In genomic region chr19:40567750-40568494, GRCh38 we compare ENCODE assay signal across 12 cellular contexts. TPM values are rescaled to one million over a fixed set of nuclear protein-coding genes. Genes with fewer than 3 reads are reported as not detected.
DNase-seq lines count a peak whose midpoint lies in the region; ATAC-seq and TF ChIP-seq lines count a peak whose summit lies in the region.
"Had no signal": no experiment of that assay in that cellular context is flagged by ENCODE, and none has a peak within 500 bp of the region (broad histone marks: within the 10 kb centered on the region; RNA-seq: fewer than 3 reads in every experiment).

No MANE protein-coding gene starts in this region.

- TF ChIP-seq CTCF in coronary artery (IDR thresholded peaks at IDR 0.05) = no peak

- H3K27ac Mint-ChIP-seq in CD8-positive, alpha-beta memory T cell = peak overlapping the region in 1 of 8 donors; percentile 33

- no peak overlapping the region for H3K4me2 ChIP-seq in mesendoderm (ENCODE audit: low read length)
- H3K4me2 ChIP-seq: BLaER1 had no signal

- H3K4me3 ChIP-seq in right cardiac atrium (ENCODE audit: low read length) = peak overlapping the region; percentile 19
- peak overlapping the region; percentile 56 for H3K4me3 ChIP-seq in coronary artery
- H3K4me3 ChIP-seq in mesendoderm (ENCODE audit: low read length) = no peak overlapping the region
- peak overlapping the region; percentile 7 for H3K4me3 ChIP-seq in urinary bladder (ENCODE audit: low read depth, low read length)
- H3K4me3 ChIP-seq in CD8-positive, alpha-beta memory T cell (ENCODE audit: low read length) = no peak overlapping the region
- H3K4me3 ChIP-seq: BLaER1 had no signal

- no peaks in the 10 kb centered on the region for H3K79me1 ChIP-seq in mesendoderm (ENCODE audit: low read length)

- H3K9me3 ChIP-seq in right cardiac atrium (ENCODE audit: control insufficient read depth, low read length) = no peaks in the 10 kb centered on the region
- H3K9me3 ChIP-seq in CD8-positive, alpha-beta memory T cell (ENCODE audit: low read length) = no peaks in the 10 kb centered on the region
- H3K9me3 ChIP-seq: BLaER1 had no signal

- 7% methylated on average over 70 of the region's 70 CpGs for WGBS in right cardiac atrium
- no CpG with 5 or more reads among the region's 70 CpGs for WGBS in mesendoderm (ENCODE audit: extremely low coverage, insufficient coverage, low lambda C conversion rate)
- WGBS in urinary bladder = 7% methylated on average over 70 of the region's 70 CpGs

- H4K5ac ChIP-seq in mesendoderm (ENCODE audit: low read length) = no peak overlapping the region

- H3K56ac ChIP-seq in mesendoderm (ENCODE audit: low read length) = no peak overlapping the region

- intact Hi-C loops in right cardiac atrium (cut with DNase I) (no loop called here), left ventricle myocardium superior (cut with micrococcal nuclease) (no loop called here)

- H3K9ac ChIP-seq in mesendoderm (ENCODE audit: low read length) = no peak overlapping the region
- H3K9ac ChIP-seq: BLaER1 had no signal

- peaks cover 13 to 20% (median 18%) of the 10 kb centered on the region in 3 donors for H3K4me1 Mint-ChIP-seq in CD8-positive, alpha-beta memory T cell

- H3K79me2 ChIP-seq in mesendoderm (ENCODE audit: control insufficient read depth, insufficient read depth, low read length) = no peaks in the 10 kb centered on the region

- POLR2A ChIA-PET in CD8-positive, alpha-beta memory T cell (lab: Charles Lee) = no interaction called here

- no peak overlapping the region for H3K18ac ChIP-seq in mesendoderm (ENCODE audit: low read length)

- H3K4ac ChIP-seq in mesendoderm (ENCODE audit: low read depth, low read length) = peak overlapping the region; percentile 18

- peaks cover 29 to 39% of the 10 kb centered on the region in 2 donors for H3K27me3 Mint-ChIP-seq in CD8-positive, alpha-beta memory T cell

- H3K27ac ChIP-seq in right cardiac atrium (ENCODE audit: low read length) (no peak overlapping the region), coronary artery (no peak overlapping the region), mesendoderm (ENCODE audit: low read depth, low read length) (no peak overlapping the region), urinary bladder (ENCODE audit: low read depth) (no peak overlapping the region)
- no peak overlapping the region for H3K27ac ChIP-seq in CD8-positive, alpha-beta memory T cell (ENCODE audit: low read depth, low read length)
- H3K27ac ChIP-seq: BLaER1, skin epidermis had no signal

- H3K23ac ChIP-seq in mesendoderm (ENCODE audit: low read length) = no peak overlapping the region

- no peak for DNase-seq in right cardiac atrium
- DNase-seq in left ventricle myocardium superior = no peak
- DNase-seq in coronary artery (ENCODE audit: low spot score) = no peak
- DNase-seq in mesendoderm = no peak
- no peak for DNase-seq in NCI-H510A (lab: John Stamatoyannopoulos, UW)
- DNase-seq in NCI-H128 (lab: John Stamatoyannopoulos, UW; ENCODE audit: unreplicated experiment) = no peak
- DNase-seq in CD8-positive, alpha-beta memory T cell = no peak
- DNase-seq: KG1, NCI-H345 had no signal

- no peaks in the 10 kb centered on the region for H3K36me3 ChIP-seq in mesendoderm (ENCODE audit: control insufficient read depth, insufficient read depth, low read length)
- H3K36me3 ChIP-seq in urinary bladder (ENCODE audit: insufficient read depth) = no peaks in the 10 kb centered on the region
- no peaks in the 10 kb centered on the region for H3K36me3 ChIP-seq in CD8-positive, alpha-beta memory T cell (ENCODE audit: insufficient read depth, low read length)
- H3K36me3 ChIP-seq: BLaER1 had no signal

- no peaks in the 10 kb centered on the region for H3K27me3 ChIP-seq in right cardiac atrium (ENCODE audit: control insufficient read depth, insufficient read depth)
- peaks cover 26% of the 10 kb centered on the region for H3K27me3 ChIP-seq in mesendoderm (ENCODE audit: insufficient read depth, low read length, poor library complexity)
- peaks cover 16% of the 10 kb centered on the region for H3K27me3 ChIP-seq in CD8-positive, alpha-beta memory T cell (ENCODE audit: insufficient read depth, low read length, poor library complexity, severe bottlenecking)

- H2BK15ac ChIP-seq in mesendoderm (replicated peaks; ENCODE audit: low read depth) = no peak overlapping the region

- H2BK5ac ChIP-seq in mesendoderm (ENCODE audit: low read length) = no peak overlapping the region

- no peak for ATAC-seq in right cardiac atrium
- ATAC-seq in left ventricle myocardium superior = no peak

- no peak overlapping the region for H2AK5ac ChIP-seq in mesendoderm (ENCODE audit: low read length)

- no peaks in the 10 kb centered on the region for H3K9me3 Mint-ChIP-seq in CD8-positive, alpha-beta memory T cell

- H4K8ac ChIP-seq in mesendoderm (ENCODE audit: low read depth, low read length) = no peak overlapping the region

- peak overlapping the region in 3 of 7 donors; percentile 6 to 65 (median 20) for H3K4me3 Mint-ChIP-seq in CD8-positive, alpha-beta memory T cell

- no peaks in the 10 kb centered on the region for H3K36me3 Mint-ChIP-seq in CD8-positive, alpha-beta memory T cell

- no peak overlapping the region for H2BK120ac ChIP-seq in mesendoderm (ENCODE audit: low read depth, low read length)

- CTCF ChIA-PET in CD8-positive, alpha-beta memory T cell (lab: Charles Lee) = interaction anchor here (1.0 to 1.5 kb wide), 2 partner anchors 14 to 67 kb away, joined by 3 to 4 read pairs; no protein-coding TSS in a partner anchor

- H3K4me1 ChIP-seq in right cardiac atrium (ENCODE audit: control insufficient read depth, insufficient read depth, low read length) (no peaks in the 10 kb centered on the region), mesendoderm (ENCODE audit: control insufficient read depth, low read depth, low read length) (peaks cover 2% of the 10 kb centered on the region), urinary bladder (ENCODE audit: insufficient read depth) (peaks cover 2% of the 10 kb centered on the region)
- peaks cover 14% of the 10 kb centered on the region for H3K4me1 ChIP-seq in CD8-positive, alpha-beta memory T cell (ENCODE audit: insufficient read depth, low read length)

RNA-seq across cellular contexts. Expression of gene SHKBP1, which starts 8.8 kb away (rescaled TPM):
- total RNA-seq in right cardiac atrium (10 to 100 TPM; 19.7 to 23.0 (median 20.4) TPM), left ventricle myocardium superior (16.4 TPM), urinary bladder (10.2 TPM)
- polyA plus RNA-seq in right cardiac atrium (22.8 TPM), urinary bladder (77.9 TPM)
- polyA plus RNA-seq in mesendoderm (2013, experiment 1 of 2) = 52.1 TPM
- polyA plus RNA-seq in mesendoderm (2013, experiment 2 of 2) = 49.6 TPM
- 100 to 1,000 TPM; 103 to 104 TPM for total RNA-seq in CD8-positive, alpha-beta memory T cell
- polyA plus RNA-seq in CD8-positive, alpha-beta memory T cell = 159 TPM

RNA-seq across cellular contexts. Expression of gene LTBP4, which starts 33.2 kb away (rescaled TPM):
- total RNA-seq in right cardiac atrium = 100 to 1,000 TPM; 307 to 473 (median 324) TPM
- polyA plus RNA-seq in right cardiac atrium = 216 TPM
- total RNA-seq in left ventricle myocardium superior = 294 TPM
- 28.7 TPM for polyA plus RNA-seq in mesendoderm (2013, experiment 1 of 2)
- 28.9 TPM for polyA plus RNA-seq in mesendoderm (2013, experiment 2 of 2)
- 305 TPM for total RNA-seq in urinary bladder
- 647 TPM for polyA plus RNA-seq in urinary bladder
- 100 to 1,000 TPM; 103 to 111 TPM for total RNA-seq in CD8-positive, alpha-beta memory T cell
- 40.0 TPM for polyA plus RNA-seq in CD8-positive, alpha-beta memory T cell

Comparison
In these comparisons a context has a peak if more than half of its experiments do, and no peak if none do; other contexts are left out.
1. H3K4me3 ChIP-seq: peak in right cardiac atrium (single experiment), coronary artery (single experiment) and urinary bladder (single experiment); none in mesendoderm (single experiment) and CD8-positive, alpha-beta memory T cell (single experiment).